In the genomic region with DNA sequence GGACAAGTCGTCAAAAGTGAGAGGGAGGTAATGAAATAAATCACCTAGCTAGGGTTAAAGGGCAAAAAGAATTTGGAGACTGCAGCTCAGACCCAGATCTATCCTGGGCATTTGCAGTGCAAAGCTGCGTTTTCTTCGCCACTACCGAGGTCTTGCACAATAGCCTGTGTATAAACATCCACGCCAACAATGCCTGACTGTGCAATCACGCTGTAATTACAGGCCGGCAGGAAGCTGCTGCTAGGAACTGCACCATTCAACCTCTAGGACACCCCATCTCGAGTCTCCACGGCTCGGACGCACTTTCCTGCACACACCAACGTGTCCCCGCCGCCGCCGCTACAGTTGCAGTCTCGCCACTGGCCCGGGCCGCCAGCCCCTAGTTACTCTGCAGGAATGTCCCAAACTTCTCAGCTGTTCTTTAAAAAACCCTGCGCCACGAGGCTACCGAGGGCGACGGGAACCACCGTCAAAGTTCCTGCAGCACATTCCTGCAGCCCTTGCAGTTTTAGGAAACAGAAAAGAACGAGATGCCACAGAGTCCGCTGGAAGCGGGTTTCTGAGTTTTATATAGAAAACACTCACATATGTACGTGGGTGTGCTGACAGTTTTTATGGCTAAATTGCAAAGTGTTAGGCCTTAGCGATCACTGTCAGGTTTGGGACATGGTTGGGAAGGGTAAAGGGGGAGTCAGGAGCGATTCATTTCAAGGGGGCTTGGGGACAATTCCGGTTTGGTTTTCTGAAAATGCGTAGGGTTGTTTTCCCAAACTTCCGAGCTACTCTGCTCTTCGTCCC, we compare ENCODE assay signal across 1 cellular context.
TF ChIP-seq lines count a peak whose summit lies in the region.

No MANE protein-coding gene starts in this region.

TF ChIP-seq in HepG2, 621 proteins besides CTCF, POLR2A, EP300 and RAD21 (continued from another document and continues in another):
- TF ChIP-seq MAZ (IDR thresholded peaks at IDR 0.05; ENCODE audit: borderline replicate concordance, low read depth, low read length) (no peak), MAZ (CRISPR knock-in tag; IDR thresholded peaks at IDR 0.05; ENCODE audit: low read depth) (peak; percentile 79), NCOA1 (CRISPR knock-in tag; IDR thresholded peaks at IDR 0.05) (no peak), TFDP1 (CRISPR knock-in tag; IDR thresholded peaks at IDR 0.05; ENCODE audit: borderline replicate concordance) (peak; percentile 29; the same call in 1 of the 2 replicates), ZBTB44 (CRISPR knock-in tag; IDR thresholded peaks at IDR 0.05) (0 out of 2 replicates have a peak, but pooled peaks have one; percentile 21), CBX2 (IDR thresholded peaks at IDR 0.05; ENCODE audit: low read depth, low read length) (no peak), CBX2 (CRISPR knock-in tag; IDR thresholded peaks at IDR 0.05; ENCODE audit: low read depth) (peak; percentile 73; the same call in 1 of the 2 replicates), ZBTB38 (CRISPR knock-in tag; IDR thresholded peaks at IDR 0.05) (0 out of 2 replicates have a peak, but pooled peaks have one; percentile 70), THRA (CRISPR knock-in tag; IDR thresholded peaks at IDR 0.05; ENCODE audit: borderline replicate concordance) (peak; percentile 59; the same call in 1 of the 2 replicates), SP1 (IDR thresholded peaks at IDR 0.05) (no peak), SP1 (CRISPR knock-in tag; IDR thresholded peaks at IDR 0.05) (peak; percentile 25; the same call in 1 of the 2 replicates), RFX3 (CRISPR knock-in tag; IDR thresholded peaks at IDR 0.05) (no peak), ARID2 (CRISPR knock-in tag; IDR thresholded peaks at IDR 0.05; ENCODE audit: borderline replicate concordance) (peak; percentile 74; the same call in 1 of the 2 replicates), GABPB1 (CRISPR knock-in tag; IDR thresholded peaks at IDR 0.05) (peak; percentile 72), ZNF484 (CRISPR knock-in tag; IDR thresholded peaks at IDR 0.05; ENCODE audit: borderline replicate concordance, low read depth) (no peak), ZFP36L1 (CRISPR knock-in tag; IDR thresholded peaks at IDR 0.05) (no peak; the same call in 1 of the 2 replicates), GMEB1 (CRISPR knock-in tag; IDR thresholded peaks at IDR 0.05; ENCODE audit: borderline replicate concordance) (no peak), ZNF251 (CRISPR knock-in tag; IDR thresholded peaks at IDR 0.05) (no peak), HNF4A (CRISPR knock-in tag; IDR thresholded peaks at IDR 0.05) (peak; percentile 77), ZNF766 (CRISPR knock-in tag; IDR thresholded peaks at IDR 0.05; ENCODE audit: borderline replicate concordance) (peak; percentile 96), LCORL (IDR thresholded peaks at IDR 0.05) (no peak), LCORL (CRISPR knock-in tag; IDR thresholded peaks at IDR 0.05) (peak; percentile 85), SNAPC4 (CRISPR knock-in tag; IDR thresholded peaks at IDR 0.05) (no peak), ZNF790 (CRISPR knock-in tag; IDR thresholded peaks at IDR 0.05; ENCODE audit: borderline replicate concordance) (peak; percentile 34; the same call in 1 of the 2 replicates), GATAD2A (CRISPR knock-in tag; IDR thresholded peaks at IDR 0.05) (peak; percentile 95), FOXM1 (CRISPR knock-in tag; IDR thresholded peaks at IDR 0.05) (no peak), SMC3 (IDR thresholded peaks at IDR 0.05; ENCODE audit: low read length) (peak; percentile 69; the same call in 1 of the 2 replicates), ZNF234 (CRISPR knock-in tag; conservative IDR thresholded peaks at IDR 0.05) (0 out of 2 replicates have a peak, but pooled peaks have one; percentile 41), MAFF (IDR thresholded peaks at IDR 0.05; ENCODE audit: low read depth, low read length) (peak; percentile 53; the same call in 1 of the 2 replicates), ZSCAN29 (CRISPR knock-in tag; conservative IDR thresholded peaks at IDR 0.05) (peak; percentile 94), MED1 (CRISPR knock-in tag; IDR thresholded peaks at IDR 0.05) (peak; percentile 91), ARID4A (CRISPR knock-in tag; IDR thresholded peaks at IDR 0.05; ENCODE audit: borderline replicate concordance) (peak; percentile 88), SIN3B (IDR thresholded peaks at IDR 0.05; ENCODE audit: low read length) (no peak), ZNF580 (CRISPR knock-in tag; IDR thresholded peaks at IDR 0.05; ENCODE audit: borderline replicate concordance, low read depth) (peak; percentile 76; the same call in 1 of the 2 replicates), NKX3-1 (CRISPR knock-in tag; IDR thresholded peaks at IDR 0.05) (no peak), PHF8 (CRISPR knock-in tag; IDR thresholded peaks at IDR 0.05) (peak; percentile 47; the same call in 1 of the 2 replicates)
- TF ChIP-seq, protein P1, sequence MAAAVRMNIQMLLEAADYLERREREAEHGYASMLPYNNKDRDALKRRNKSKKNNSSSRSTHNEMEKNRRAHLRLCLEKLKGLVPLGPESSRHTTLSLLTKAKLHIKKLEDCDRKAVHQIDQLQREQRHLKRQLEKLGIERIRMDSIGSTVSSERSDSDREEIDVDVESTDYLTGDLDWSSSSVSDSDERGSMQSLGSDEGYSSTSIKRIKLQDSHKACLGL (CRISPR knock-in tag; IDR thresholded peaks at IDR 0.05), result no peak
- TF ChIP-seq, protein P2, sequence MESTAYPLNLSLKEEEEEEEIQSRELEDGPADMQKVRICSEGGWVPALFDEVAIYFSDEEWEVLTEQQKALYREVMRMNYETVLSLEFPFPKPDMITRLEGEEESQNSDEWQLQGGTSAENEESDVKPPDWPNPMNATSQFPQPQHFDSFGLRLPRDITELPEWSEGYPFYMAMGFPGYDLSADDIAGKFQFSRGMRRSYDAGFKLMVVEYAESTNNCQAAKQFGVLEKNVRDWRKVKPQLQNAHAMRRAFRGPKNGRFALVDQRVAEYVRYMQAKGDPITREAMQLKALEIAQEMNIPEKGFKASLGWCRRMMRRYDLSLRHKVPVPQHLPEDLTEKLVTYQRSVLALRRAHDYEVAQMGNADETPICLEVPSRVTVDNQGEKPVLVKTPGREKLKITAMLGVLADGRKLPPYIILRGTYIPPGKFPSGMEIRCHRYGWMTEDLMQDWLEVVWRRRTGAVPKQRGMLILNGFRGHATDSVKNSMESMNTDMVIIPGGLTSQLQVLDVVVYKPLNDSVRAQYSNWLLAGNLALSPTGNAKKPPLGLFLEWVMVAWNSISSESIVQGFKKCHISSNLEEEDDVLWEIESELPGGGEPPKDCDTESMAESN (CRISPR knock-in tag; conservative IDR thresholded peaks at IDR 0.05), result peak; percentile 73
